In genomic region chr21:32712043-32712442, GRCh38 we compare ENCODE assay signal across 11 cellular contexts. TPM values are rescaled to one million over a fixed set of nuclear protein-coding genes. Genes with fewer than 3 reads are reported as not detected.
DNase-seq lines count a peak whose midpoint lies in the region; ATAC-seq lines count a peak whose summit lies in the region.
"Had no signal": no experiment of that assay in that cellular context is flagged by ENCODE, and none has a peak within 500 bp of the region (broad histone marks: within the 10 kb centered on the region; RNA-seq: fewer than 3 reads in every experiment).

No MANE protein-coding gene starts in this region.

- H2AFZ ChIP-seq in trophoblast cell (ENCODE audit: insufficient read depth, low read length, poor library complexity): no peak overlapping the region
- H2AFZ ChIP-seq: GM23338 had no signal

- H2BK120ac ChIP-seq in trophoblast cell (ENCODE audit: insufficient read depth, low read length, poor library complexity): no peak overlapping the region

- H3K18ac ChIP-seq in trophoblast cell (ENCODE audit: low read length): no peak overlapping the region

- no peaks in the 10 kb centered on the region for H3K9me3 ChIP-seq in trophoblast cell (ENCODE audit: insufficient read depth, low read depth, low read length)
- H3K9me3 ChIP-seq: SJSA1 had no signal

- no peak overlapping the region for H3K23ac ChIP-seq in trophoblast cell (ENCODE audit: low read length)

- H4K12ac ChIP-seq in trophoblast cell (ENCODE audit: low read depth, low read length): no peak overlapping the region

- H2BK5ac ChIP-seq in trophoblast cell (ENCODE audit: low read depth, low read length, poor library complexity): no peak overlapping the region

- H3K9ac ChIP-seq in trophoblast cell (ENCODE audit: low read length): no peak overlapping the region

- H3K4ac ChIP-seq in trophoblast cell (ENCODE audit: low read depth, low read length): no peak overlapping the region

- no peak overlapping the region for H4K91ac ChIP-seq in trophoblast cell (ENCODE audit: low read depth, low read length)

- DNase-seq in trophoblast cell: no peak
- DNase-seq in 8988T: no peak
- no peak for DNase-seq in HK-2 (ENCODE audit: unreplicated experiment)
- no peak for DNase-seq in LoVo (ENCODE audit: low spot score)
- DNase-seq: islet precursor cell had no signal

- no peaks in the 10 kb centered on the region for H3K79me2 ChIP-seq in trophoblast cell (ENCODE audit: control insufficient read depth, insufficient read depth, low read length, poor library complexity)

- no peak overlapping the region for H3K4me3 ChIP-seq in trophoblast cell (ENCODE audit: low read depth, low read length)
- H3K4me3 ChIP-seq: GM23338, SJSA1 had no signal

- peak; percentile 100 for ATAC-seq in GM18868 (IDR thresholded peaks at IDR 0.05; ENCODE audit: unreplicated experiment)
- ATAC-seq in GM21576 (IDR thresholded peaks at IDR 0.05; ENCODE audit: unreplicated experiment): peak; percentile 96
- ATAC-seq in HG03520 (IDR thresholded peaks at IDR 0.05; ENCODE audit: unreplicated experiment): peak; percentile 94
- peak; percentile 23 for ATAC-seq in esophagus mucosa
- ATAC-seq: GM23338 had no signal

- H3K79me1 ChIP-seq in trophoblast cell (ENCODE audit: low read length): no peaks in the 10 kb centered on the region

- H3K4me1 ChIP-seq in trophoblast cell (ENCODE audit: control insufficient read depth in 1 of 2, insufficient read depth in 2 of 2, low read length in 2 of 2): peaks cover 0 to 2% of the 10 kb centered on the region in 2 experiments
- H3K4me1 ChIP-seq: SJSA1 had no signal

- no peak overlapping the region for H3K4me2 ChIP-seq in trophoblast cell (ENCODE audit: low read length)
- H3K4me2 ChIP-seq: GM23338 had no signal

- H2AK5ac ChIP-seq in trophoblast cell (ENCODE audit: low read length): no peak overlapping the region

- H3K14ac ChIP-seq in trophoblast cell (ENCODE audit: low read length): no peak overlapping the region

- H3K36me3 ChIP-seq in trophoblast cell (ENCODE audit: control insufficient read depth in 1 of 2, insufficient read depth in 2 of 2, low read length in 2 of 2): no peaks in the 10 kb centered on the region
- H3K36me3 ChIP-seq: SJSA1 had no signal

- H3K27me3 ChIP-seq in trophoblast cell (ENCODE audit: insufficient read depth, low read length): no peaks in the 10 kb centered on the region
- H3K27me3 ChIP-seq: SJSA1 had no signal

- no peak overlapping the region for H3K27ac ChIP-seq in trophoblast cell (ENCODE audit: low read depth, low read length)
- H3K27ac ChIP-seq: SJSA1 had no signal

- H4K8ac ChIP-seq in trophoblast cell (ENCODE audit: low read depth, low read length): no peak overlapping the region

- H2BK12ac ChIP-seq in trophoblast cell (ENCODE audit: low read length): no peak overlapping the region

RNA-seq across cellular contexts. Expression of gene SYNJ1, which starts 15.8 kb away (rescaled TPM):
- total RNA-seq in esophagus mucosa: 4.9 TPM
- 15.8 and 17.4 TPM in 2 replicates for polyA plus RNA-seq in trophoblast cell (2013)

RNA-seq across cellular contexts. Expression of gene PAXBP1, which starts 59.5 kb away (rescaled TPM):
- total RNA-seq in esophagus mucosa: 16.5 TPM
- polyA plus RNA-seq in trophoblast cell (2013): 38.2 and 38.5 TPM in 2 replicates

Comparison
In these comparisons a context has a peak if more than half of its experiments do, and no peak if none do; other contexts are left out.
1. ATAC-seq: peak in every context shown above with its lines; median percentile 100 in GM18868; 96 in GM21576; 94 in HG03520; 23 in esophagus mucosa.